In the genomic region with DNA sequence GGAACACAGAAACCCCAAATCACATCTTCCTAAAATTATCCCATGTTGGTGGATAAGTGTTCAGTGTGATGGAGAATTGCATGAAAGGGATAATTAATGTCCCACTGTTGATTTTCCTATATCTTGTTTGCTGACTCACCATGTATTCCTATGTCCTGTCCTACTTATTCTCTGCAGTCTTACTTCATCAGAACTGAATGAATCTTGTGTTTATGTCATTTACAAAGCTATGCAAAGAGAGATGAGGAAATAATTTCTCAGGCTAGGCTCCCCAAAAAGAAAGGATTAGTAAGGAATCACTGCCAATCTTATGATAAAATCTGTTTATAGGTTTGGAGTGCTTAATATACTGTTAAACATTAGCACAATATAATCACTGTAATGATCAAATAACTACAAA, we compare ENCODE assay signal across 2 cellular contexts.
TF ChIP-seq lines count a peak whose summit lies in the region.

No MANE protein-coding gene starts in this region.

TF ChIP-seq in IMR-90, 13 proteins besides CTCF, POLR2A, EP300 and RAD21:
- no peak for TF ChIP-seq RFX5 (IDR thresholded peaks at IDR 0.05; ENCODE audit: low read depth, low read length)
- no peak for TF ChIP-seq BHLHE40 (IDR thresholded peaks at IDR 0.05; ENCODE audit: low read depth, low read length)
- no peak for TF ChIP-seq MAZ (IDR thresholded peaks at IDR 0.05; ENCODE audit: borderline replicate concordance, low read depth, low read length)
- TF ChIP-seq CEBPB (IDR thresholded peaks at IDR 0.05; ENCODE audit: low read depth, low read length) = peak; percentile 35; the same call in 1 of the 2 replicates
- TF ChIP-seq MXI1 (IDR thresholded peaks at IDR 0.05; ENCODE audit: borderline replicate concordance, low read depth, low read length) = no peak
- TF ChIP-seq NFE2L2 (IDR thresholded peaks at IDR 0.05; ENCODE audit: low read depth, low read length) = peak; percentile 51; the same call in 1 of the 2 replicates
- TF ChIP-seq FOS (IDR thresholded peaks at IDR 0.05; ENCODE audit: low read depth, low read length) = 0 out of 2 replicates have a peak, but pooled peaks have one; percentile 16
- no peak for TF ChIP-seq CHD1 (IDR thresholded peaks at IDR 0.05; ENCODE audit: low read depth, low read length)
- TF ChIP-seq MAFK (IDR thresholded peaks at IDR 0.05; ENCODE audit: low read depth, low read length) = peak; percentile 64
- TF ChIP-seq, protein P1, sequence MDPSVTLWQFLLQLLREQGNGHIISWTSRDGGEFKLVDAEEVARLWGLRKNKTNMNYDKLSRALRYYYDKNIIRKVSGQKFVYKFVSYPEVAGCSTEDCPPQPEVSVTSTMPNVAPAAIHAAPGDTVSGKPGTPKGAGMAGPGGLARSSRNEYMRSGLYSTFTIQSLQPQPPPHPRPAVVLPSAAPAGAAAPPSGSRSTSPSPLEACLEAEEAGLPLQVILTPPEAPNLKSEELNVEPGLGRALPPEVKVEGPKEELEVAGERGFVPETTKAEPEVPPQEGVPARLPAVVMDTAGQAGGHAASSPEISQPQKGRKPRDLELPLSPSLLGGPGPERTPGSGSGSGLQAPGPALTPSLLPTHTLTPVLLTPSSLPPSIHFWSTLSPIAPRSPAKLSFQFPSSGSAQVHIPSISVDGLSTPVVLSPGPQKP (IDR thresholded peaks at IDR 0.05; ENCODE audit: borderline replicate concordance, low read depth, low read length) = no peak

TF ChIP-seq in endothelial cell of umbilical vein, 7 proteins besides CTCF, POLR2A, EP300 and RAD21:
- TF ChIP-seq MYC (IDR thresholded peaks at IDR 0.05; ENCODE audit: low read depth, low read length) = no peak
- peak; percentile 14 for TF ChIP-seq JUN (IDR thresholded peaks at IDR 0.05; ENCODE audit: borderline replicate concordance, insufficient read depth, insufficient read length, low read depth)
TF ChIP-seq in endothelial cell of umbilical vein: peak in this region for 1.
